Comparison of ENCODE assay signal across 1 cellular context in genomic region chr12:1529862-1530591, GRCh38.
TF ChIP-seq lines count a peak whose summit lies in the region.

No MANE protein-coding gene starts in this region.

TF ChIP-seq in HepG2, 621 proteins besides CTCF, POLR2A, EP300 and RAD21 (continued from another document):
- TF ChIP-seq ZNF142 (CRISPR knock-in tag; IDR thresholded peaks at IDR 0.05): no peak
